In the genomic region with DNA sequence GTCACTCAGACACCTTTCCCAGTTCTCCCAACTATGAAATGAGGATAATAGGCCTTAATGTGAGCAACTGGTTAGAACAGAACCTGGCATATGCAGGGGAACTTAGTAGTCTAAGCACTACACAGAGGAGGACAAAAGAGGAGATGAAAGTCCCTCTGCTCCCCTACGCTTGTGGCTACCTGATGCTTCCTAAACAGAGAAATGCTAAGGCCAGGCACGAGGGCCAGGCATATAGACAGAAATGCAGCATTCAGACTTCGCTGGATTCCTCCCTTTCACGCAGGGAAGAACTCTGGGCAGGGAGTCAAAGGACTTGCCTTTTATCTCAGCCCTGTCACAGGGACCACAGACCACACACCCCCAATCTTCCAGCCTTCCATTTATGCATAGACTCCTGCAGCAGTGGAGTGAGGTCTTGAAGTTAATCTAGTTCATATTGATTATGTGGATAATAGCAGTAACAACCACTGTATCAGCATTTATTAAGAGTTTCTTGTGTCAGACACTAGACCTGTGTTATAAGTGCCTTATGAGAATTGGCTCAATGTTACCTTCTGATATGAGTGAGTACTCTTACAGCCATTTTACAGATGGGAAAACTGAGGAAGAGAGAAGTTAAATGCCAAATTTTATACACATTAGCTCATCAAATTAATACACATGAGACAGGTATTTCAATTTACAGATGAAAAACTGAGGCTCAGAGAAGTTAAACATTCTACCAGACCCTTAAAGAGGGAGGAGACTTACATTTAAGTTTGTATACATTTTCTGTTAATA, we compare ENCODE assay signal across 10 cellular contexts.
"Had no signal": no experiment of that assay in that cellular context is flagged by ENCODE, and none has a peak within 500 bp of the region (broad histone marks: within the 10 kb centered on the region; RNA-seq: fewer than 3 reads in every experiment).

No MANE protein-coding gene starts in this region.

- H3K4me1 ChIP-seq: parathyroid adenoma had no signal

- H3K27me3 Mint-ChIP-seq: activated naive CD8-positive, alpha-beta T cell treated with anti-CD3 and anti-CD28 coated beads for 36 hours had no signal

- H3K4me3 ChIP-seq: lung, tibial nerve had no signal

- H3K27ac ChIP-seq: parathyroid adenoma, tibial nerve had no signal

- H3K27ac Mint-ChIP-seq: activated T-cell treated with anti-CD3 and anti-CD28 coated beads, Interleukin-2, amount 50 U/mL, for 72 hours; T-helper 2 cell treated with Interferon-gamma antibody and Interleukin-4, amounts not matched to agents 5 μg/mL and 100 μg/mL, for 36 hours had no signal

- DNase-seq: activated gamma-delta T cell treated with Interleukin-2 at 50 U/mL for 16 hours; activated naive CD8-positive, alpha-beta T cell treated with anti-CD3 and anti-CD28 coated beads for 36 hours; activated T-cell treated with anti-CD3 and anti-CD28 coated beads, Interleukin-2, amount 50 U/mL, for 72 hours; cerebellar nuclear complex; left cardiac atrium; retina had no signal

- H3K36me3 ChIP-seq: tibial nerve had no signal

- H3K9me3 Mint-ChIP-seq: activated naive CD8-positive, alpha-beta T cell treated with anti-CD3 and anti-CD28 coated beads for 36 hours had no signal

- H3K27me3 ChIP-seq: tibial nerve had no signal

- H3K4me3 Mint-ChIP-seq: activated naive CD8-positive, alpha-beta T cell treated with anti-CD3 and anti-CD28 coated beads for 36 hours; activated T-cell treated with anti-CD3 and anti-CD28 coated beads, Interleukin-2, amount 50 U/mL, for 72 hours; T-helper 2 cell treated with Interferon-gamma antibody and Interleukin-4, amounts not matched to agents 5 μg/mL and 100 μg/mL, for 36 hours had no signal

- H3K9ac ChIP-seq: parathyroid adenoma had no signal

- H3K79me2 ChIP-seq: parathyroid adenoma had no signal

- H3K4me1 Mint-ChIP-seq: activated naive CD8-positive, alpha-beta T cell treated with anti-CD3 and anti-CD28 coated beads for 36 hours had no signal

- ATAC-seq: activated T-cell treated with anti-CD3 and anti-CD28 coated beads, Interleukin-2, amount 50 U/mL, for 72 hours; left cardiac atrium had no signal
